8 cellular contexts compared by ENCODE assay signal in the genomic region with DNA sequence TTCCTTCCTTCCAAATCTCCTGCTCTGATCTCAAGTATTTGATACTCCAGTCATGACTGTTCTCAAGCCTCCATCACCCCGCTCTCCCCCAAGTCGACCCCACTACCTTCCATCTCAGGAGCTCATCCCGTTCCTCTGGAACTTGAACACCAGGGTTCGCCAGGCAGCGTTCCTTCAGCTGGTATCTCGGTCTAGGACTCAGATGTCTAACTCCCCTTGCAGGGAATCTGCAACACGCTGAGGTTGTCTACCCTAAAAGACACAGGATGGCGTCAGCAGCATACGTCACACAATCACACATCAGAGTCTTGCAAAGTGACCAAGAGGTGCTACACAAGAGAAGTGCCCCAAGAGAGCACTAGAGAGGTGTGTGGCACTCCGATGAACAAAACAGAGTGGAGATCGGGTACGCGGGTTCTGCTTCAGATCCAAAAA. TPM values are rescaled to one million over a fixed set of nuclear protein-coding genes. Genes with fewer than 3 reads are reported as not detected.
A peak's percentile ranks its signal among the peaks of the same experiment; 100 is the strongest.
DNase-seq lines count a peak whose midpoint lies in the region; ATAC-seq and TF ChIP-seq lines count a peak whose summit lies in the region.

No MANE protein-coding gene starts in this region.

- peak; percentile 37 for ATAC-seq in GM21423 (IDR thresholded peaks at IDR 0.05; ENCODE audit: unreplicated experiment)

- peak overlapping the region; percentile 99 for H3K4me2 ChIP-seq in osteoblast (ENCODE audit: insufficient read depth, low read length)

- peak overlapping the region; percentile 87 for H3K4me3 ChIP-seq in HUES48 (ENCODE audit: low read depth, low read length)
- H3K4me3 ChIP-seq in Peyer's patch: peak overlapping the region; percentile 63 to 78 (median 73)
- H3K4me3 ChIP-seq in osteoblast (ENCODE audit: insufficient read depth, low read length): peak overlapping the region; percentile 89
- H3K4me3 ChIP-seq in tibial artery: peak overlapping the region; percentile 78 to 89

- H3K4me1 ChIP-seq in HUES48 (ENCODE audit: control insufficient read depth, insufficient read depth, low read length) (peaks cover 8% of the 10 kb centered on the region; the same call in 1 of the 2 replicates), Peyer's patch (peaks cover 0 to 15% (median 3%) of the 10 kb centered on the region in 4 donors), osteoblast (ENCODE audit: insufficient read depth, low read length) (peaks cover 12% of the 10 kb centered on the region), tibial artery (peaks cover 0 to 24% (median 10%) of the 10 kb centered on the region in 4 donors)

- peaks cover 19% of the 10 kb centered on the region for H3K36me3 ChIP-seq in HUES48 (ENCODE audit: control insufficient read depth, insufficient read depth, low read length)
- peaks cover 0 to 21% (median 0%) of the 10 kb centered on the region in 3 donors for H3K36me3 ChIP-seq in Peyer's patch
- H3K36me3 ChIP-seq in osteoblast (ENCODE audit: insufficient read depth, low read length): peaks cover 8% of the 10 kb centered on the region
- H3K36me3 ChIP-seq in tibial artery: peaks cover 7 to 8% (median 8%) of the 10 kb centered on the region in 3 donors

- H4K20me1 ChIP-seq in osteoblast (ENCODE audit: insufficient read depth, low read length): no peaks in the 10 kb centered on the region

- intact Hi-C loops in tibial artery (cut with DNase I; ENCODE audit: low total_unique reads): loop anchor here (10.0 kb wide), 2 partner anchors 423 to 937 kb away; a partner anchor contains a TSS

- TF ChIP-seq POLR2A in Peyer's patch (IDR thresholded peaks at IDR 0.05): no peak

- DNase-seq in DMS 273 treated with DMSO at 0.1 percent for 48 hours (lab: John Stamatoyannopoulos, UW) (peak; percentile 37), Peyer's patch (peak in 2 of 3 donors; percentile 74 to 81), germinal center (ENCODE audit: low spot score) (peak; percentile 32), osteoblast (ENCODE audit: insufficient read length, low spot score, missing footprints) (peak; percentile 81), tibial artery (peak; percentile 51 to 73)
- DNase-seq in activated naive CD4-positive, alpha-beta T cell treated with Interleukin-2 at 50 U/mL for 16 hours: peak; percentile 57

- peak overlapping the region; percentile 97 for H2AFZ ChIP-seq in osteoblast (ENCODE audit: low read length)

- H3K79me2 ChIP-seq in osteoblast (ENCODE audit: insufficient read depth, low read length): peaks cover 17% of the 10 kb centered on the region

- peak overlapping the region; percentile 86 for H3K27ac ChIP-seq in HUES48 (ENCODE audit: low read depth, low read length)
- peak overlapping the region; percentile 86 to 94 (median 90) for H3K27ac ChIP-seq in Peyer's patch
- peak overlapping the region; percentile 79 for H3K27ac ChIP-seq in osteoblast (ENCODE audit: low read depth, low read length)
- H3K27ac ChIP-seq in tibial artery: peak overlapping the region; percentile 84 to 91

- TF ChIP-seq CTCF in Peyer's patch (IDR thresholded peaks at IDR 0.05): no peak
- no peak for TF ChIP-seq CTCF in osteoblast (IDR thresholded peaks at IDR 0.05; ENCODE audit: extremely low read depth, low read depth, low read length)
- no peak for TF ChIP-seq CTCF in tibial artery (IDR thresholded peaks at IDR 0.05)

- H3K27me3 ChIP-seq in HUES48 (ENCODE audit: control insufficient read depth, insufficient read depth, low read length) (peaks cover 8% of the 10 kb centered on the region; the same call in 1 of the 2 replicates), Peyer's patch (no peaks in the 10 kb centered on the region), osteoblast (ENCODE audit: insufficient read depth, low read length) (no peaks in the 10 kb centered on the region), tibial artery (no peaks in the 10 kb centered on the region)

- peak overlapping the region; percentile 89 for H3K9ac ChIP-seq in HUES48 (ENCODE audit: low read depth, low read length)

- H3K9me3 ChIP-seq in HUES48 (ENCODE audit: control insufficient read depth, insufficient read depth, low read length) (no peaks in the 10 kb centered on the region), Peyer's patch (no peaks in the 10 kb centered on the region), osteoblast (ENCODE audit: low read depth, low read length) (no peaks in the 10 kb centered on the region), tibial artery (no peaks in the 10 kb centered on the region)

RNA-seq across cellular contexts. Expression of a gene that starts 0.7 kb away (rescaled TPM):
- total RNA-seq in Peyer's patch: 1 to 10 TPM; 4.9 to 6.8 (median 5.8) TPM
- total RNA-seq in osteoblast: 9.8 and 10.0 TPM in 2 replicates

Comparison
In these comparisons a context has a peak if more than half of its experiments do, and no peak if none do; other contexts are left out.
1. Peak in every context shown above with its lines: DNase-seq, ATAC-seq, H3K4me3 ChIP-seq and H3K27ac ChIP-seq.